Comparison of ENCODE assay signal across 1 cellular context in genomic region chr11:64970731-64971151, GRCh38.
TF ChIP-seq lines count a peak whose summit lies in the region.

No MANE protein-coding gene starts in this region.

TF ChIP-seq in endothelial cell of umbilical vein, 7 proteins besides CTCF, POLR2A, EP300 and RAD21 (continued from another document):
- no peak for TF ChIP-seq MAX (IDR thresholded peaks at IDR 0.05; ENCODE audit: insufficient read depth, insufficient read length)
